Comparison of ENCODE assay signal across 1 cellular context in genomic region chr22:22244337-22245250, GRCh38.
TF ChIP-seq lines count a peak whose summit lies in the region.

Gene VPREB1, plus strand, starts transcription at chr22:22244786. Its CDS starts 28 bp downstream, at chr22:22244814.

TF ChIP-seq in HepG2, 621 proteins besides CTCF, POLR2A, EP300 and RAD21:
- TF ChIP-seq ZNF576 (CRISPR knock-in tag; IDR thresholded peaks at IDR 0.05) (no peak), ATF2 (CRISPR knock-in tag; IDR thresholded peaks at IDR 0.05) (no peak), FOXO4 (CRISPR knock-in tag; conservative IDR thresholded peaks at IDR 0.05) (no peak), SMC3 (IDR thresholded peaks at IDR 0.05; ENCODE audit: low read length) (no peak), POLR2AphosphoS2 (IDR thresholded peaks at IDR 0.05; ENCODE audit: low read depth, low read length) (no peak), SRY (CRISPR knock-in tag; IDR thresholded peaks at IDR 0.05) (no peak), CAMTA2 (CRISPR knock-in tag; IDR thresholded peaks at IDR 0.05; ENCODE audit: borderline replicate concordance) (no peak), RNF2 (conservative IDR thresholded peaks at IDR 0.05; ENCODE audit: low read depth) (no peak), ATAD3A (CRISPR knock-in tag; IDR thresholded peaks at IDR 0.05) (no peak), NCOR1 (IDR thresholded peaks at IDR 0.05; ENCODE audit: borderline replicate concordance, low read length) (no peak), SRF (IDR thresholded peaks at IDR 0.05; ENCODE audit: low read depth, low read length) (no peak), SMAD3 (CRISPR knock-in tag; IDR thresholded peaks at IDR 0.05) (no peak), FOSL1 (CRISPR knock-in tag; IDR thresholded peaks at IDR 0.05; ENCODE audit: borderline replicate concordance) (no peak), ZNF274 (CRISPR knock-in tag; IDR thresholded peaks at IDR 0.05) (no peak), ZNF256 (CRISPR knock-in tag; conservative IDR thresholded peaks at IDR 0.05) (no peak), RNF219 (CRISPR knock-in tag; IDR thresholded peaks at IDR 0.05) (no peak)
